Comparison of ENCODE assay signal across 8 cellular contexts in genomic region chr17:39621523-39622379, GRCh38. TPM values are rescaled to one million over a fixed set of nuclear protein-coding genes. Genes with fewer than 3 reads are reported as not detected.
DNase-seq lines count a peak whose midpoint lies in the region; ATAC-seq, FAIRE-seq and TF ChIP-seq lines count a peak whose summit lies in the region.

No MANE protein-coding gene starts in this region.

- H3K4me3 ChIP-seq in A549, result peak overlapping the region; percentile 12; the same call in 1 of the 3 replicates
- H3K4me3 ChIP-seq in OCI-LY1 (ENCODE audit: low read depth, low read length, poor library complexity, severe bottlenecking), result peak overlapping the region; percentile 43
- no peak overlapping the region for H3K4me3 ChIP-seq in endodermal cell (ENCODE audit: low read length)

- peak overlapping the region; percentile 77 for H3K4me2 ChIP-seq in A549
- H3K4me2 ChIP-seq in OCI-LY1 (ENCODE audit: low read length), result peak overlapping the region; percentile 60

- TF ChIP-seq RAD21 in A549 (conservative IDR thresholded peaks at IDR 0.05 in 1 of 2, IDR thresholded peaks at IDR 0.05 in 1 of 2), result peak; percentile 96 to 97

- DNase-seq in A549 (ENCODE audit: low read depth in 1 of 2, low spot score in 1 of 2) (peak; percentile 86 to 94), GM18507 (ENCODE audit: extremely low spot score, insufficient read length, low read depth) (peak; percentile 84), HUDEP-2 (lab: John Stamatoyannopoulos, UW; ENCODE audit: unreplicated experiment in 76 of 76) (peak in 71 of 76 experiments; percentile 7 to 90 (median 70)), endodermal cell (peak; percentile 99), mucosa of gallbladder (ENCODE audit: low spot score) (peak; percentile 91)
- DNase-seq in activated CD8-positive, alpha-beta memory T cell treated with anti-CD3 and anti-CD28 coated beads, Interleukin-2, amount 50 U/mL, for 1 hour (ENCODE audit: extremely low read depth), result peak; percentile 63
- DNase-seq in stimulated activated CD8-positive, alpha-beta memory T cell treated with anti-CD3 and anti-CD28 coated beads, Interleukin-4, amount 100 ng/mL, for 4 hours (ENCODE audit: low read depth in 2 of 2, low spot score in 1 of 2), result peak; percentile 65 to 90

- H3K9ac ChIP-seq in OCI-LY1 (ENCODE audit: low read length) (peak overlapping the region; percentile 39; the same call in 1 of the 2 replicates), endodermal cell (ENCODE audit: extremely low read depth, low read length, poor library complexity, severe bottlenecking) (no peak overlapping the region)

- no peaks in the 10 kb centered on the region for H3K36me3 Mint-ChIP-seq in endodermal cell (ENCODE audit: low read depth)

- peak overlapping the region; percentile 59; the same call in 1 of the 2 replicates for H2AFZ ChIP-seq in OCI-LY1 (ENCODE audit: low read length)

- H3K27me3 Mint-ChIP-seq in endodermal cell (ENCODE audit: insufficient read depth), result peaks cover 86% of the 10 kb centered on the region

- no peaks in the 10 kb centered on the region for H3K79me2 ChIP-seq in OCI-LY1 (ENCODE audit: insufficient read depth, low read length)

- H3K27me3 ChIP-seq in OCI-LY1 (ENCODE audit: insufficient read depth, low read length) (no peaks in the 10 kb centered on the region), endodermal cell (ENCODE audit: control insufficient read depth, insufficient read depth, low read length, poor library complexity, severe bottlenecking) (peaks cover 71% of the 10 kb centered on the region)

- 11% methylated on average over 24 of the region's 26 CpGs for WGBS in A549 (ENCODE audit: missing lambda C conversion rate)
- WGBS in endodermal cell (ENCODE audit: insufficient coverage in 1 of 2, insufficient read length in 1 of 2), 2 experiments, result 9 to 14% methylated on average over 16 to 25 of the region's 26 CpGs

- H3F3A ChIP-seq in OCI-LY1 (ENCODE audit: insufficient read depth, low read length), result 0 out of 2 replicates have a peak, but pooled peaks cover 2% of the 10 kb centered on the region

- peak; percentile 100 for TF ChIP-seq CTCF in A549 (IDR thresholded peaks at IDR 0.05)
- TF ChIP-seq CTCF in OCI-LY1 (IDR thresholded peaks at IDR 0.05; ENCODE audit: low read length), result peak; percentile 100
- TF ChIP-seq CTCF in endodermal cell (conservative IDR thresholded peaks at IDR 0.05), result peak; percentile 100

- H3K36me3 ChIP-seq in OCI-LY1 (ENCODE audit: insufficient read depth, low read length) (no peaks in the 10 kb centered on the region), endodermal cell (ENCODE audit: control insufficient read depth, insufficient read depth, low read length) (no peaks in the 10 kb centered on the region)

- no peaks in the 10 kb centered on the region for H4K20me1 ChIP-seq in OCI-LY1 (ENCODE audit: insufficient read depth, low read length)

- H3K4me1 ChIP-seq in A549 (peaks cover 15% of the 10 kb centered on the region), OCI-LY1 (ENCODE audit: insufficient read depth, low read length, severe bottlenecking) (peaks cover 25% of the 10 kb centered on the region), endodermal cell (ENCODE audit: control insufficient read depth, insufficient read depth, low read length) (no peaks in the 10 kb centered on the region)

- ATAC-seq in A549, result peak; percentile 44 to 77

- no peaks in the 10 kb centered on the region for H3K9me2 ChIP-seq in OCI-LY1 (ENCODE audit: low read depth, low read length)

- no peak overlapping the region for H3K27ac Mint-ChIP-seq in endodermal cell

- TF ChIP-seq POLR2A in A549 (IDR thresholded peaks at IDR 0.05; ENCODE audit: low read length), result no peak

- FAIRE-seq in A549 (lab: Jason Lieb, UNC), result peak; percentile 88
- FAIRE-seq in GM18507 (lab: Jason Lieb, UNC), result peak; percentile 97

- no peaks in the 10 kb centered on the region for H3K9me3 ChIP-seq in A549
- H3K9me3 ChIP-seq in OCI-LY1 (ENCODE audit: low read length), result no peaks in the 10 kb centered on the region
- H3K9me3 ChIP-seq in endodermal cell (ENCODE audit: control insufficient read depth, low read length), result no peaks in the 10 kb centered on the region

- CTCF ChIA-PET in A549 (lab: Yijun Ruan, JAX), result interaction anchor here (0.5 to 58.8 kb wide), 69 partner anchors 5 to 1241 kb away, joined by 3 to 1581 read pairs (median 5); partner anchors contain the start of genes ERBB2, GSDMA, MED1 and MIEN1

- H3K4me3 Mint-ChIP-seq in endodermal cell, result no peak overlapping the region

- H3K9me3 Mint-ChIP-seq in endodermal cell, result no peaks in the 10 kb centered on the region

- TF ChIP-seq EP300 in A549 (IDR thresholded peaks at IDR 0.05), result no peak

- POLR2A ChIA-PET in A549 (lab: Yijun Ruan, JAX), result interaction anchor here (0.6 to 0.7 kb wide), 4 partner anchors 16 to 108 kb away, joined by 3 to 5 read pairs (median 4); no protein-coding TSS in a partner anchor

- H3K4me1 Mint-ChIP-seq in endodermal cell, result peaks cover 7% of the 10 kb centered on the region

- 0 out of 6 replicates have a peak overlapping the region, but pooled peaks of 1 of the 2 experiments have one; percentile 5 for H3K27ac ChIP-seq in A549
- H3K27ac ChIP-seq in OCI-LY1 (ENCODE audit: low read depth, low read length, poor library complexity, severe bottlenecking), result peak overlapping the region; percentile 47
- no peak overlapping the region for H3K27ac ChIP-seq in endodermal cell (ENCODE audit: low read depth, low read length)

TF ChIP-seq in A549, 52 proteins besides CTCF, POLR2A, EP300 and RAD21 (continues in another document):
- TF ChIP-seq CBX2 (IDR thresholded peaks at IDR 0.05; ENCODE audit: borderline replicate concordance, low read depth) (no peak), E2F6 (IDR thresholded peaks at IDR 0.05; ENCODE audit: borderline replicate concordance, low read depth) (no peak), MAX (IDR thresholded peaks at IDR 0.05) (peak; percentile 40; the same call in 1 of the 2 replicates), ZC3H11A (IDR thresholded peaks at IDR 0.05) (no peak)

RNA-seq across cellular contexts. Expression of gene PPP1R1B, which starts 5.0 kb away (rescaled TPM):
- 0.07 and 0.10 TPM in 2 replicates for polyA plus RNA-seq in A549 (2011; rRNA removed)
- polyA plus RNA-seq in A549 (2012; cell fraction: cytosol; rRNA removed), result 0.03 TPM in 1 of 2 replicates, not detected in the other
- polyA plus RNA-seq in A549 (2012; cell fraction: nucleus; rRNA removed), result not detected in 2 replicates
- not detected in 3 replicates for polyA plus RNA-seq in A549 (2017; fragmentation: RNase III; extraction: RNeasy Plus Mini Kit Qiagen cat#74134 plus additional on column Dnase treatment)
- polyA minus RNA-seq in A549 (2011; rRNA and poly(A)+ RNA removed), result not detected in 2 replicates
- 1 to 10 TPM; 1.0 to 2.1 TPM for total RNA-seq in endodermal cell
- polyA plus RNA-seq in endodermal cell (2013, experiment 1 of 2), result 0.46 TPM
- not detected for polyA plus RNA-seq in endodermal cell (2013, experiment 2 of 2)
- total RNA-seq in mucosa of gallbladder, result 2.4 TPM

RNA-seq across cellular contexts. Expression of gene NEUROD2, which starts 14.0 kb away (rescaled TPM):
- polyA plus RNA-seq in A549 (2011; rRNA removed) (not detected in 2 replicates), A549 (2017; fragmentation: RNase III; extraction: RNeasy Plus Mini Kit Qiagen cat#74134 plus additional on column Dnase treatment) (not detected in 3 replicates)
- not detected in 2 replicates for polyA plus RNA-seq in A549 (2012; cell fraction: cytosol; rRNA removed)
- polyA plus RNA-seq in A549 (2012; cell fraction: nucleus; rRNA removed), result 0.02 and 0.04 TPM in 2 replicates
- polyA minus RNA-seq in A549 (2011; rRNA and poly(A)+ RNA removed), result not detected in 2 replicates
- total RNA-seq in endodermal cell (not detected), mucosa of gallbladder (not detected)
- polyA plus RNA-seq in endodermal cell (2013, experiment 1 of 2), result not detected
- polyA plus RNA-seq in endodermal cell (2013, experiment 2 of 2), result not detected

RNA-seq across cellular contexts. Expression of gene STARD3, which starts 15.2 kb away (rescaled TPM):
- polyA plus RNA-seq in A549 (2011; rRNA removed), result 56.0 and 60.9 TPM in 2 replicates
- 83.7 and 101 TPM in 2 replicates for polyA plus RNA-seq in A549 (2012; cell fraction: cytosol; rRNA removed)
- 261 and 339 TPM in 2 replicates for polyA plus RNA-seq in A549 (2012; cell fraction: nucleus; rRNA removed)
- polyA plus RNA-seq in A549 (2017; fragmentation: RNase III; extraction: RNeasy Plus Mini Kit Qiagen cat#74134 plus additional on column Dnase treatment), result 53.0 to 56.1 TPM (median 54.6 TPM) in 3 replicates
- 77.8 and 87.0 TPM in 2 replicates for polyA minus RNA-seq in A549 (2011; rRNA and poly(A)+ RNA removed)
- 10 to 100 TPM; 60.3 to 60.5 TPM for total RNA-seq in endodermal cell
- polyA plus RNA-seq in endodermal cell (2013, experiment 1 of 2), result 52.0 TPM
- 54.0 TPM for polyA plus RNA-seq in endodermal cell (2013, experiment 2 of 2)
- 82.2 TPM for total RNA-seq in mucosa of gallbladder

RNA-seq across cellular contexts. Expression of gene TCAP, which starts 43.4 kb away (rescaled TPM):
- polyA plus RNA-seq in A549 (2011; rRNA removed) (0.41 and 0.67 TPM in 2 replicates), A549 (2017; fragmentation: RNase III; extraction: RNeasy Plus Mini Kit Qiagen cat#74134 plus additional on column Dnase treatment) (1.0 to 1.6 TPM (median 1.2 TPM) in 3 replicates)
- 0.40 and 0.61 TPM in 2 replicates for polyA plus RNA-seq in A549 (2012; cell fraction: cytosol; rRNA removed)
- 3.7 and 4.3 TPM in 2 replicates for polyA plus RNA-seq in A549 (2012; cell fraction: nucleus; rRNA removed)
- polyA minus RNA-seq in A549 (2011; rRNA and poly(A)+ RNA removed), result 0.73 and 1.2 TPM in 2 replicates
- total RNA-seq in endodermal cell (1 to 10 TPM; 1.5 to 1.9 TPM), mucosa of gallbladder (2.0 TPM)
- polyA plus RNA-seq in endodermal cell (2013, experiment 1 of 2), result 2.5 TPM
- 2.1 TPM for polyA plus RNA-seq in endodermal cell (2013, experiment 2 of 2)

RNA-seq across cellular contexts. Expression of gene PNMT, which starts 46.5 kb away (rescaled TPM):
- not detected in 2 replicates for polyA plus RNA-seq in A549 (2011; rRNA removed)
- polyA plus RNA-seq in A549 (2012; cell fraction: cytosol; rRNA removed), result 0.05 and 0.16 TPM in 2 replicates
- 0.12 TPM in 1 of 2 replicates, not detected in the other for polyA plus RNA-seq in A549 (2012; cell fraction: nucleus; rRNA removed)
- 0.16 TPM in 1 of 3 replicates, not detected in the others for polyA plus RNA-seq in A549 (2017; fragmentation: RNase III; extraction: RNeasy Plus Mini Kit Qiagen cat#74134 plus additional on column Dnase treatment)
- not detected in 2 replicates for polyA minus RNA-seq in A549 (2011; rRNA and poly(A)+ RNA removed)
- total RNA-seq in endodermal cell, result 1 to 10 TPM in 1 of 2 donors, under 1 TPM in 1; 0.55 to 1.0 TPM
- polyA plus RNA-seq in endodermal cell (2013, experiment 1 of 2), result 0.71 TPM
- polyA plus RNA-seq in endodermal cell (2013, experiment 2 of 2), result 0.37 TPM
- total RNA-seq in mucosa of gallbladder, result 1.8 TPM
